In genomic region chr7:24755541-24756416, GRCh38 we compare ENCODE assay signal across 8 cellular contexts. TPM values are rescaled to one million over a fixed set of nuclear protein-coding genes. Genes with fewer than 3 reads are reported as not detected.
DNase-seq lines count a peak whose midpoint lies in the region; ATAC-seq lines count a peak whose summit lies in the region.

No MANE protein-coding gene starts in this region.

- H3K27me3 ChIP-seq in iPS-20b (ENCODE audit: insufficient read depth, low read length) = peaks cover 47% of the 10 kb centered on the region

- DNase-seq in DMS53 (lab: John Stamatoyannopoulos, UW) = peak; percentile 96
- DNase-seq in activated CD4-positive, alpha-beta T cell treated with anti-CD3 and anti-CD28 coated beads, Interleukin-2, amount 50 U/mL, for 48 hours = peak; percentile 8 to 18
- no peak for DNase-seq in CD1c-positive myeloid dendritic cell (ENCODE audit: extremely low spot score)
- DNase-seq in iPS-NIHi11 (ENCODE audit: low spot score) = no peak
- no peak for DNase-seq in Right ventricle myocardium superior

- H3K4me3 ChIP-seq in iPS-20b (ENCODE audit: low read length) = peak overlapping the region; percentile 82; the same call in 1 of the 2 replicates

- no peaks in the 10 kb centered on the region for H3K4me1 ChIP-seq in iPS-20b (ENCODE audit: insufficient read depth, low read length)

- H3K36me3 ChIP-seq in iPS-20b (ENCODE audit: insufficient read depth, low read depth, low read length) = no peaks in the 10 kb centered on the region

- intact Hi-C loops in Right ventricle myocardium superior (cut with DNase I) = no loop called here

- H3K9ac ChIP-seq in iPS-20b (ENCODE audit: low read depth, low read length) = no peak overlapping the region

- H3K9me3 ChIP-seq in iPS-20b (ENCODE audit: insufficient read depth, low read depth, low read length) = no peaks in the 10 kb centered on the region

- peak; percentile 50 for ATAC-seq in GM19467 (IDR thresholded peaks at IDR 0.05; ENCODE audit: unreplicated experiment)
- peak; percentile 68 for ATAC-seq in HG03432 (IDR thresholded peaks at IDR 0.05; ENCODE audit: unreplicated experiment)
- no peak for ATAC-seq in Right ventricle myocardium superior (ENCODE audit: poor library complexity)

- no peak overlapping the region for H3K27ac ChIP-seq in iPS-20b (ENCODE audit: low read length)

RNA-seq across cellular contexts. Expression of gene GSDME, which starts 1.5 kb away (rescaled TPM):
- 3.5 TPM for total RNA-seq in Right ventricle myocardium superior

Comparison
In these comparisons a context has a peak if more than half of its experiments do, and no peak if none do; other contexts are left out.
1. DNase-seq: peak in DMS53 (single experiment) and activated CD4-positive, alpha-beta T cell treated with anti-CD3 and anti-CD28 coated beads, Interleukin-2, amount 50 U/mL, for 48 hours (2 of 2); none in CD1c-positive myeloid dendritic cell (single experiment), iPS-NIHi11 (single experiment) and Right ventricle myocardium superior (single experiment).